8 cellular contexts compared by ENCODE assay signal in genomic region chr11:6505577-6506240, GRCh38. TPM values are rescaled to one million over a fixed set of nuclear protein-coding genes. Genes with fewer than 3 reads are reported as not detected.
DNase-seq lines count a peak whose midpoint lies in the region; ATAC-seq, FAIRE-seq and TF ChIP-seq lines count a peak whose summit lies in the region.

No MANE protein-coding gene starts in this region.

- no TSS peak for BruUV-seq in Calu3 (replicated peaks; lab: Mats Ljungman, UMichigan)
- BruUV-seq in GM12878 (replicated peaks; lab: Mats Ljungman, UMichigan): no TSS peak

- no peak overlapping the region for H2AFZ ChIP-seq in GM12878 (ENCODE audit: control insufficient read depth, low read depth, low read length)

- no peak overlapping the region for H3K4me3 ChIP-seq in GM12878
- no peak overlapping the region for H3K4me3 ChIP-seq in suprapubic skin

- no peak overlapping the region for H3K9ac ChIP-seq in GM12878 (ENCODE audit: control insufficient read depth, insufficient read depth, low read length)

- in situ Hi-C loops in GM12878 (cut with MboI): no loop called here

- no peak overlapping the region for H3K4me2 ChIP-seq in GM12878 (ENCODE audit: control insufficient read depth, insufficient read depth)

- H3K27me3 Mint-ChIP-seq in Calu3 (ENCODE audit: unreplicated experiment): no peaks in the 10 kb centered on the region

- peak; percentile 24 for DNase-seq in Calu3
- peak; percentile 42 for DNase-seq in NCI-H2196 treated with DMSO at 0.1 percent for 48 hours (lab: John Stamatoyannopoulos, UW; ENCODE audit: unreplicated experiment)
- no peak for DNase-seq in GM12878 (ENCODE audit: low read depth, low spot score)
- peak; percentile 69 for DNase-seq in inferior parietal cortex (ENCODE audit: extremely low spot score)
- no peak for DNase-seq in suprapubic skin (ENCODE audit: low spot score in 2 of 2)
- DNase-seq in dedifferentiated amniotic fluid mesenchymal stem cell (ENCODE audit: extremely low spot score): no peak

- H3K79me2 ChIP-seq in GM12878 (ENCODE audit: control insufficient read depth, insufficient read depth, low read length): no peaks in the 10 kb centered on the region

- TF ChIP-seq CTCF in Calu3 (IDR thresholded peaks at IDR 0.05; ENCODE audit: unreplicated experiment) (peak; percentile 47), GM12878 (IDR thresholded peaks at IDR 0.05 in 2 of 3, conservative IDR thresholded peaks at IDR 0.05 in 1 of 3; ENCODE audit: control insufficient read depth in 2 of 3, extremely low read depth in 1 of 3, insufficient read depth in 1 of 3, low read depth in 3 of 3, low read length in 3 of 3) (peak; percentile 66 to 71 (median 69); a peak in 5 of 6 replicates), suprapubic skin (IDR thresholded peaks at IDR 0.05) (peak; percentile 24 to 68)

- SMC1A ChIA-PET in GM12878 (lab: Charles Lee; ENCODE audit: uncharacterized antibody, unreplicated experiment): interaction anchor here (0.7 to 6.8 kb wide), 22 partner anchors 10 to 191 kb away, joined by 3 to 101 read pairs (median 4); partner anchors contain the start of gene HPX

- POLR2A ChIA-PET in GM12878 (lab: Charles Lee): interaction anchor here (0.9 kb wide), 1 partner anchor 34 kb away, joined by 3 read pairs; no protein-coding TSS in a partner anchor

- TF ChIP-seq EP300 in GM12878 (IDR thresholded peaks at IDR 0.05; ENCODE audit: borderline replicate concordance in 1 of 2, control insufficient read depth in 1 of 2, low read depth in 2 of 2, low read length in 2 of 2) (no peak), suprapubic skin (IDR thresholded peaks at IDR 0.05) (no peak)

- peak; percentile 52 for FAIRE-seq in GM12878 (lab: Jason Lieb, UNC)

- CTCF ChIA-PET in Calu3 (lab: Charles Lee): interaction anchor here (1.4 to 3.1 kb wide), 2 partner anchors 62 to 127 kb away, joined by 6 to 27 read pairs; no protein-coding TSS in a partner anchor
- CTCF ChIA-PET in GM12878 (lab: Yijun Ruan, JAX): interaction anchor here (0.6 to 7.2 kb wide), 32 partner anchors 11 to 251 kb away, joined by 3 to 177 read pairs (median 5); partner anchors contain the start of genes ARFIP2, HPX, MRPL17 and SMPD1

- no peak overlapping the region for H3K4me3 Mint-ChIP-seq in Calu3 (ENCODE audit: low read depth, unreplicated experiment)

- H3K27ac ChIP-seq in GM12878 (ENCODE audit: control insufficient read depth, insufficient read depth) (no peak overlapping the region), suprapubic skin (no peak overlapping the region)

- TF ChIP-seq POLR2A in GM12878 (IDR thresholded peaks at IDR 0.05; ENCODE audit: low read depth, low read length) (no peak), suprapubic skin (IDR thresholded peaks at IDR 0.05) (no peak)

- H3K27me3 ChIP-seq in GM12878 (replicated peaks in 1 of 2; ENCODE audit: control insufficient read depth in 2 of 2, insufficient read depth in 2 of 2, low read length in 1 of 2): no peaks in the 10 kb centered on the region
- H3K27me3 ChIP-seq in suprapubic skin: no peaks in the 10 kb centered on the region

- no peaks in the 10 kb centered on the region for H3K9me3 Mint-ChIP-seq in Calu3 (ENCODE audit: low read depth, unreplicated experiment)

- peaks cover 6% of the 10 kb centered on the region for H3K36me3 Mint-ChIP-seq in Calu3 (ENCODE audit: insufficient read depth, unreplicated experiment)

- H3K9me3 ChIP-seq in GM12878 (replicated peaks; ENCODE audit: control insufficient read depth, insufficient read depth, low read length) (no peaks in the 10 kb centered on the region), suprapubic skin (no peaks in the 10 kb centered on the region)

- RAD21 ChIA-PET in GM12878 (lab: Charles Lee; ENCODE audit: unreplicated experiment): interaction anchor here (0.7 to 5.9 kb wide), 4 partner anchors 61 to 127 kb away, joined by 3 to 76 read pairs (median 22); no protein-coding TSS in a partner anchor

- 56% methylated on average over 2 of the region's 2 CpGs for WGBS in GM12878 (ENCODE audit: insufficient coverage, insufficient replicate concordance, low lambda C conversion rate, missing lambda C conversion rate)
- WGBS in suprapubic skin: 62% methylated on average over 2 of the region's 2 CpGs

- no peaks in the 10 kb centered on the region for H4K20me1 ChIP-seq in GM12878 (ENCODE audit: control insufficient read depth, insufficient read depth)

- H3K27ac Mint-ChIP-seq in Calu3 (ENCODE audit: unreplicated experiment): no peak overlapping the region

- no peaks in the 10 kb centered on the region for H3K4me1 Mint-ChIP-seq in Calu3 (ENCODE audit: low read depth, unreplicated experiment)

- peak; percentile 58 for TF ChIP-seq RAD21 in GM12878 (IDR thresholded peaks at IDR 0.05; ENCODE audit: insufficient read depth, low read depth, low read length)

- H3K36me3 ChIP-seq in GM12878 (ENCODE audit: control insufficient read depth in 2 of 2, insufficient read depth in 2 of 2, low read length in 1 of 2): no peaks in the 10 kb centered on the region; a peak in 1 of 4 replicates
- peaks cover 18% of the 10 kb centered on the region for H3K36me3 ChIP-seq in suprapubic skin

- H3K4me1 ChIP-seq in GM12878 (ENCODE audit: control insufficient read depth, insufficient read depth, low read length): no peaks in the 10 kb centered on the region
- no peaks in the 10 kb centered on the region for H3K4me1 ChIP-seq in suprapubic skin

- intact Hi-C loops in Calu3 (cut with micrococcal nuclease; ENCODE audit: unreplicated experiment) (loop anchor here (1.0 to 2.0 kb wide), 2 partner anchors 67 to 126 kb away; no protein-coding TSS in a partner anchor), GM12878 (cut with micrococcal nuclease; ENCODE audit: unreplicated experiment) (loop anchor here (1.0 kb wide), 2 partner anchors 66 to 126 kb away; no protein-coding TSS in a partner anchor)

- ATAC-seq in GM21423 (IDR thresholded peaks at IDR 0.05; ENCODE audit: unreplicated experiment) (peak; percentile 58), GM12878 (peak; percentile 91), GM19328 (IDR thresholded peaks at IDR 0.05; ENCODE audit: unreplicated experiment) (no peak)

RNA-seq across cellular contexts. Expression of gene DNHD1, which starts 8.6 kb away (rescaled TPM):
- total RNA-seq in Calu3 (2022) (41.2 and 41.8 TPM in 2 replicates), GM12878 (2014; rRNA removed) (10.1 and 11.7 TPM in 2 replicates), GM12878 (2014; rRNA removed; fragmentation: Illumina TruSeq; extraction: Trizol) (6.7 and 7.8 TPM in 2 replicates), GM12878 (2021) (12.3 and 14.0 TPM in 2 replicates), suprapubic skin (10 to 100 TPM in 2 of 4 donors, 1 to 10 TPM in 2; 6.2 to 32.0 (median 9.6) TPM)
- 157 and 165 TPM in 2 replicates for total RNA-seq in GM12878 (2013; cell fraction: nucleolus; rRNA removed)
- polyA plus RNA-seq in GM12878 (2011; ENCODE audit: low read depth): 12.7 TPM
- polyA plus RNA-seq in GM12878 (2011; rRNA removed) (9.4 and 13.6 TPM in 2 replicates), GM12878 (2014; fragmentation: Illumina TruSeq; extraction: Trizol) (7.6 and 10.6 TPM in 2 replicates), GM12878 (2014; fragmentation: Nextera tagmentation; extraction: Ambion mirVana) (1 to 10 TPM in 1 of 2 experiments, under 1 TPM in 1; 0.99 to 1.1 TPM), GM12878 (2014; rRNA removed) (16.5 and 16.9 TPM in 2 replicates), GM12878 (2016; fragmentation: Nextera tagmentation; extraction: Ambion mirVana) (1 to 10 TPM; 4.0 to 6.1 TPM)
- polyA plus RNA-seq in GM12878 (2011; cell fraction: cytosol; rRNA removed): 10.3 and 12.6 TPM in 2 replicates
- 146 and 224 TPM in 2 replicates for polyA plus RNA-seq in GM12878 (2011; cell fraction: nucleus; rRNA removed)
- polyA plus RNA-seq in GM12878 (2012): 19.4 TPM in 2 replicates
- 33.1 and 43.5 TPM in 2 replicates for polyA minus RNA-seq in GM12878 (2011; rRNA and poly(A)+ RNA removed)
- polyA minus RNA-seq in GM12878 (2011; cell fraction: cytosol; rRNA and poly(A)+ RNA removed): 4.6 and 4.7 TPM in 2 replicates
- polyA minus RNA-seq in GM12878 (2011; cell fraction: nucleus; rRNA and poly(A)+ RNA removed): 40.4 and 49.0 TPM in 2 replicates

RNA-seq across cellular contexts. Expression of gene TIMM10B, which starts 24.4 kb away (rescaled TPM):
- total RNA-seq in Calu3 (2022) (41.7 and 45.7 TPM in 2 replicates), GM12878 (2014; rRNA removed) (40.5 and 41.4 TPM in 2 replicates), GM12878 (2014; rRNA removed; fragmentation: Illumina TruSeq; extraction: Trizol) (28.8 and 30.3 TPM in 2 replicates), GM12878 (2021) (39.2 and 42.1 TPM in 2 replicates), suprapubic skin (10 to 100 TPM; 23.0 to 54.6 (median 32.0) TPM)
- 209 and 215 TPM in 2 replicates for total RNA-seq in GM12878 (2013; cell fraction: nucleolus; rRNA removed)
- 25.9 TPM for polyA plus RNA-seq in GM12878 (2011; ENCODE audit: low read depth)
- polyA plus RNA-seq in GM12878 (2011; rRNA removed) (58.6 and 64.3 TPM in 2 replicates), GM12878 (2014; fragmentation: Illumina TruSeq; extraction: Trizol) (32.9 and 36.1 TPM in 2 replicates), GM12878 (2014; fragmentation: Nextera tagmentation; extraction: Ambion mirVana) (100 to 1,000 TPM in 1 of 2 experiments, 10 to 100 TPM in 1; 93.3 to 126 TPM), GM12878 (2014; rRNA removed) (33.5 and 47.8 TPM in 2 replicates), GM12878 (2016; fragmentation: Nextera tagmentation; extraction: Ambion mirVana) (10 to 100 TPM; 58.4 to 61.6 TPM)
- polyA plus RNA-seq in GM12878 (2011; cell fraction: cytosol; rRNA removed): 66.0 and 70.2 TPM in 2 replicates
- polyA plus RNA-seq in GM12878 (2011; cell fraction: nucleus; rRNA removed): 65.6 and 86.1 TPM in 2 replicates
- 29.4 and 30.0 TPM in 2 replicates for polyA plus RNA-seq in GM12878 (2012)
- 44.2 and 73.7 TPM in 2 replicates for polyA minus RNA-seq in GM12878 (2011; rRNA and poly(A)+ RNA removed)
- 15.5 and 24.5 TPM in 2 replicates for polyA minus RNA-seq in GM12878 (2011; cell fraction: cytosol; rRNA and poly(A)+ RNA removed)
- polyA minus RNA-seq in GM12878 (2011; cell fraction: nucleus; rRNA and poly(A)+ RNA removed): 77.0 and 98.9 TPM in 2 replicates

RNA-seq across cellular contexts. Expression of gene ARFIP2, which starts 24.6 kb away (rescaled TPM):
- 72.2 and 74.9 TPM in 2 replicates for total RNA-seq in Calu3 (2022)
- total RNA-seq in GM12878 (2013; cell fraction: nucleolus; rRNA removed): 53.4 and 65.2 TPM in 2 replicates
- 47.7 and 49.5 TPM in 2 replicates for total RNA-seq in GM12878 (2014; rRNA removed)
- total RNA-seq in GM12878 (2014; rRNA removed; fragmentation: Illumina TruSeq; extraction: Trizol): 35.6 TPM in 2 replicates
- 44.2 and 48.4 TPM in 2 replicates for total RNA-seq in GM12878 (2021)
- polyA plus RNA-seq in GM12878 (2011; ENCODE audit: low read depth): 36.2 TPM
- polyA plus RNA-seq in GM12878 (2011; rRNA removed): 35.9 and 44.7 TPM in 2 replicates
- polyA plus RNA-seq in GM12878 (2011; cell fraction: cytosol; rRNA removed): 40.0 and 50.8 TPM in 2 replicates
- 130 and 160 TPM in 2 replicates for polyA plus RNA-seq in GM12878 (2011; cell fraction: nucleus; rRNA removed)
- 43.4 and 52.7 TPM in 2 replicates for polyA plus RNA-seq in GM12878 (2012)
- polyA plus RNA-seq in GM12878 (2014; fragmentation: Illumina TruSeq; extraction: Trizol): 41.4 and 52.8 TPM in 2 replicates
- 10 to 100 TPM; 11.7 to 18.9 TPM for polyA plus RNA-seq in GM12878 (2014; fragmentation: Nextera tagmentation; extraction: Ambion mirVana)
- 59.8 and 65.5 TPM in 2 replicates for polyA plus RNA-seq in GM12878 (2014; rRNA removed)
- polyA plus RNA-seq in GM12878 (2016; fragmentation: Nextera tagmentation; extraction: Ambion mirVana): 10 to 100 TPM; 49.5 to 53.1 TPM
- polyA minus RNA-seq in GM12878 (2011; rRNA and poly(A)+ RNA removed): 33.1 and 33.8 TPM in 2 replicates
- polyA minus RNA-seq in GM12878 (2011; cell fraction: cytosol; rRNA and poly(A)+ RNA removed): 8.4 and 9.6 TPM in 2 replicates
- polyA minus RNA-seq in GM12878 (2011; cell fraction: nucleus; rRNA and poly(A)+ RNA removed): 49.7 and 60.0 TPM in 2 replicates
- total RNA-seq in suprapubic skin: 10 to 100 TPM; 66.3 to 87.5 (median 83.4) TPM

RNA-seq across cellular contexts. Expression of gene TRIM3, which starts 32.0 kb away (rescaled TPM):
- total RNA-seq in Calu3 (2022) (9.5 and 10.6 TPM in 2 replicates), GM12878 (2014; rRNA removed) (6.1 and 11.8 TPM in 2 replicates), GM12878 (2014; rRNA removed; fragmentation: Illumina TruSeq; extraction: Trizol) (3.4 and 3.7 TPM in 2 replicates), GM12878 (2021) (6.9 and 8.7 TPM in 2 replicates), suprapubic skin (10 to 100 TPM; 20.0 to 40.2 (median 32.2) TPM)
- 14.7 and 15.4 TPM in 2 replicates for total RNA-seq in GM12878 (2013; cell fraction: nucleolus; rRNA removed)
- 2.9 TPM for polyA plus RNA-seq in GM12878 (2011; ENCODE audit: low read depth)
- polyA plus RNA-seq in GM12878 (2011; rRNA removed) (3.3 and 4.4 TPM in 2 replicates), GM12878 (2014; fragmentation: Illumina TruSeq; extraction: Trizol) (4.7 and 7.5 TPM in 2 replicates), GM12878 (2014; fragmentation: Nextera tagmentation; extraction: Ambion mirVana) (under 1 TPM; 0.34 to 0.55 TPM), GM12878 (2014; rRNA removed) (11.0 and 18.3 TPM in 2 replicates), GM12878 (2016; fragmentation: Nextera tagmentation; extraction: Ambion mirVana) (1 to 10 TPM; 4.6 to 5.0 TPM)
- polyA plus RNA-seq in GM12878 (2011; cell fraction: cytosol; rRNA removed): 4.2 and 5.7 TPM in 2 replicates
- polyA plus RNA-seq in GM12878 (2011; cell fraction: nucleus; rRNA removed): 28.2 and 29.4 TPM in 2 replicates
- 4.2 and 5.3 TPM in 2 replicates for polyA plus RNA-seq in GM12878 (2012)
- 4.3 and 5.5 TPM in 2 replicates for polyA minus RNA-seq in GM12878 (2011; rRNA and poly(A)+ RNA removed)
- polyA minus RNA-seq in GM12878 (2011; cell fraction: cytosol; rRNA and poly(A)+ RNA removed): 2.4 and 3.0 TPM in 2 replicates
- 4.0 and 10.0 TPM in 2 replicates for polyA minus RNA-seq in GM12878 (2011; cell fraction: nucleus; rRNA and poly(A)+ RNA removed)

Comparison
In these comparisons a context has a peak if more than half of its experiments do, and no peak if none do; other contexts are left out.
1. DNase-seq: peak in Calu3 (single experiment), NCI-H2196 treated with DMSO at 0.1 percent for 48 hours (single experiment) and inferior parietal cortex (single experiment); none in GM12878 (single experiment), suprapubic skin (0 of 2) and dedifferentiated amniotic fluid mesenchymal stem cell (single experiment).
2. Peak in every context shown above with its lines, with median percentiles within 50 percentile points of each other: CTCF ChIP-seq.